In genomic region chr12:101819467-101819866, GRCh38 we compare ENCODE assay signal across 14 cellular contexts. TPM values are rescaled to one million over a fixed set of nuclear protein-coding genes. Genes with fewer than 3 reads are reported as not detected.
DNase-seq lines count a peak whose midpoint lies in the region; ATAC-seq lines count a peak whose summit lies in the region.
"Had no signal": no experiment of that assay in that cellular context is flagged by ENCODE, and none has a peak within 500 bp of the region (broad histone marks: within the 10 kb centered on the region; RNA-seq: fewer than 3 reads in every experiment).

No MANE protein-coding gene starts in this region.

- peak overlapping the region; percentile 94 for H3K27ac Mint-ChIP-seq in activated naive CD8-positive, alpha-beta T cell treated with anti-CD3 and anti-CD28 coated beads for 36 hours
- H3K27ac Mint-ChIP-seq: nephron progenitor cell, T-cell had no signal

- H3K9me3 Mint-ChIP-seq in activated naive CD8-positive, alpha-beta T cell treated with anti-CD3 and anti-CD28 coated beads for 36 hours, result peaks cover 17% of the 10 kb centered on the region

- H3K27me3 Mint-ChIP-seq in activated naive CD8-positive, alpha-beta T cell treated with anti-CD3 and anti-CD28 coated beads for 36 hours, result no peaks in the 10 kb centered on the region
- H3K27me3 Mint-ChIP-seq: T-cell had no signal

- no peak for DNase-seq in activated naive CD8-positive, alpha-beta T cell treated with anti-CD3 and anti-CD28 coated beads for 36 hours
- DNase-seq in cerebellum (ENCODE audit: low spot score) (no peak), NCI-H2227 treated with DMSO at 0.1 percent for 48 hours (lab: John Stamatoyannopoulos, UW) (no peak), cerebellar cortex (ENCODE audit: low spot score) (no peak)
- no peak for DNase-seq in stimulated activated CD4-positive, alpha-beta T cell treated with anti-CD3 and anti-CD28 coated beads, Interleukin-2, amount 100 ng/mL, for 48 hours
- DNase-seq: caudate nucleus, GF-D8, NCI-H1048, NCI-H748 treated with DMSO at 0.1 percent for 48 hours, nephron progenitor cell, T-cell had no signal

- H3K4me1 Mint-ChIP-seq in activated naive CD8-positive, alpha-beta T cell treated with anti-CD3 and anti-CD28 coated beads for 36 hours, result peaks cover 69% of the 10 kb centered on the region

- peaks cover 49% of the 10 kb centered on the region for H3K36me3 Mint-ChIP-seq in activated naive CD8-positive, alpha-beta T cell treated with anti-CD3 and anti-CD28 coated beads for 36 hours

- H3K4me3 Mint-ChIP-seq in activated naive CD8-positive, alpha-beta T cell treated with anti-CD3 and anti-CD28 coated beads for 36 hours, result peak overlapping the region; percentile 44
- H3K4me3 Mint-ChIP-seq: nephron progenitor cell, T-cell had no signal

- peak; percentile 73 for ATAC-seq in GM18511 (IDR thresholded peaks at IDR 0.05; ENCODE audit: unreplicated experiment)
- peak; percentile 60 for ATAC-seq in GM21360 (IDR thresholded peaks at IDR 0.05; ENCODE audit: unreplicated experiment)
- ATAC-seq in HG03066 (IDR thresholded peaks at IDR 0.05; ENCODE audit: low read depth, unreplicated experiment), result peak; percentile 48
- ATAC-seq: T-cell had no signal

RNA-seq across cellular contexts. Expression of gene GNPTAB, which starts 11.3 kb away (rescaled TPM):
- 10 to 100 TPM; 44.9 to 47.4 TPM for total RNA-seq in activated naive CD8-positive, alpha-beta T cell treated with anti-CD3 and anti-CD28 coated beads for 36 hours
- total RNA-seq in cerebellum, result 89.6 TPM

RNA-seq across cellular contexts. Expression of gene DRAM1, which starts 57.9 kb away (rescaled TPM):
- 1 to 10 TPM; 5.2 to 6.7 TPM for total RNA-seq in activated naive CD8-positive, alpha-beta T cell treated with anti-CD3 and anti-CD28 coated beads for 36 hours
- total RNA-seq in cerebellum, result 1.5 TPM
